Comparison of ENCODE assay signal across 2 cellular contexts in genomic region chr13:112968380-112968909, GRCh38.
TF ChIP-seq lines count a peak whose summit lies in the region.

No MANE protein-coding gene starts in this region.

TF ChIP-seq in HEK293, 187 proteins besides CTCF, POLR2A, EP300 and RAD21 (continued from another document):
- TF ChIP-seq, protein P1, sequence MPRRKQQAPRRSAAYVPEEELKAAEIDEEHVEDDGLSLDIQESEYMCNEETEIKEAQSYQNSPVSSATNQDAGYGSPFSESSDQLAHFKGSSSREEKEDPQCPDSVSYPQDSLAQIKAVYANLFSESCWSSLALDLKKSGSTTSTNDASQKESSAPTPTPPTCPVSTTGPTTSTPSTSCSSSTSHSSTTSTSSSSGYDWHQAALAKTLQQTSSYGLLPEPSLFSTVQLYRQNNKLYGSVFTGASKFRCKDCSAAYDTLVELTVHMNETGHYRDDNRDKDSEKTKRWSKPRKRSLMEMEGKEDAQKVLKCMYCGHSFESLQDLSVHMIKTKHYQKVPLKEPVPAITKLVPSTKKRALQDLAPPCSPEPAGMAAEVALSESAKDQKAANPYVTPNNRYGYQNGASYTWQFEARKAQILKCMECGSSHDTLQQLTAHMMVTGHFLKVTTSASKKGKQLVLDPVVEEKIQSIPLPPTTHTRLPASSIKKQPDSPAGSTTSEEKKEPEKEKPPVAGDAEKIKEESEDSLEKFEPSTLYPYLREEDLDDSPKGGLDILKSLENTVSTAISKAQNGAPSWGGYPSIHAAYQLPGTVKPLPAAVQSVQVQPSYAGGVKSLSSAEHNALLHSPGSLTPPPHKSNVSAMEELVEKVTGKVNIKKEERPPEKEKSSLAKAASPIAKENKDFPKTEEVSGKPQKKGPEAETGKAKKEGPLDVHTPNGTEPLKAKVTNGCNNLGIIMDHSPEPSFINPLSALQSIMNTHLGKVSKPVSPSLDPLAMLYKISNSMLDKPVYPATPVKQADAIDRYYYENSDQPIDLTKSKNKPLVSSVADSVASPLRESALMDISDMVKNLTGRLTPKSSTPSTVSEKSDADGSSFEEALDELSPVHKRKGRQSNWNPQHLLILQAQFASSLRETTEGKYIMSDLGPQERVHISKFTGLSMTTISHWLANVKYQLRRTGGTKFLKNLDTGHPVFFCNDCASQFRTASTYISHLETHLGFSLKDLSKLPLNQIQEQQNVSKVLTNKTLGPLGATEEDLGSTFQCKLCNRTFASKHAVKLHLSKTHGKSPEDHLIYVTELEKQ (tag by site-specific recombination; IDR thresholded peaks at IDR 0.05; ENCODE audit: borderline replicate concordance), result no peak
- no peak for TF ChIP-seq GFI1B (tag by site-specific recombination; IDR thresholded peaks at IDR 0.05)
- TF ChIP-seq HIC1 (tag by site-specific recombination; IDR thresholded peaks at IDR 0.05), result peak; percentile 63; the same call in 1 of the 2 replicates
- no peak for TF ChIP-seq BCL6B (tag by site-specific recombination; IDR thresholded peaks at IDR 0.05)
- no peak for TF ChIP-seq OVOL3 (tag by site-specific recombination; IDR thresholded peaks at IDR 0.05)
- peak; percentile 13; the same call in 1 of the 2 replicates for TF ChIP-seq KLF9 (tag by site-specific recombination; IDR thresholded peaks at IDR 0.05; ENCODE audit: low read depth)
- TF ChIP-seq REST (tag by site-specific recombination; IDR thresholded peaks at IDR 0.05), result no peak
- 0 out of 2 replicates have a peak, but pooled peaks have one; percentile 20 for TF ChIP-seq ZBTB20 (tag by site-specific recombination; IDR thresholded peaks at IDR 0.05)
- TF ChIP-seq ZBTB17 (tag by site-specific recombination; IDR thresholded peaks at IDR 0.05), result peak; percentile 50; the same call in 1 of the 2 replicates
- no peak for TF ChIP-seq ZNF558 (tag by site-specific recombination; IDR thresholded peaks at IDR 0.05)
- peak; percentile 51 for TF ChIP-seq SCRT2 (tag by site-specific recombination; IDR thresholded peaks at IDR 0.05)
- TF ChIP-seq, protein P2, sequence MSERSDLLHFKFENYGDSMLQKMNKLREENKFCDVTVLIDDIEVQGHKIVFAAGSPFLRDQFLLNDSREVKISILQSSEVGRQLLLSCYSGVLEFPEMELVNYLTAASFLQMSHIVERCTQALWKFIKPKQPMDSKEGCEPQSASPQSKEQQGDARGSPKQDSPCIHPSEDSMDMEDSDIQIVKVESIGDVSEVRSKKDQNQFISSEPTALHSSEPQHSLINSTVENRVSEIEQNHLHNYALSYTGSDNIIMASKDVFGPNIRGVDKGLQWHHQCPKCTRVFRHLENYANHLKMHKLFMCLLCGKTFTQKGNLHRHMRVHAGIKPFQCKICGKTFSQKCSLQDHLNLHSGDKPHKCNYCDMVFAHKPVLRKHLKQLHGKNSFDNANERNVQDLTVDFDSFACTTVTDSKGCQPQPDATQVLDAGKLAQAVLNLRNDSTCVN (tag by site-specific recombination; optimal IDR thresholded peaks at IDR 0.05), result peak; percentile 61
- TF ChIP-seq ZNF423 (tag by site-specific recombination; IDR thresholded peaks at IDR 0.05), result peak; percentile 29; the same call in 1 of the 2 replicates

TF ChIP-seq in HepG2, 621 proteins besides CTCF, POLR2A, EP300 and RAD21 (continued from another document and continues in another):
- TF ChIP-seq, protein P3, sequence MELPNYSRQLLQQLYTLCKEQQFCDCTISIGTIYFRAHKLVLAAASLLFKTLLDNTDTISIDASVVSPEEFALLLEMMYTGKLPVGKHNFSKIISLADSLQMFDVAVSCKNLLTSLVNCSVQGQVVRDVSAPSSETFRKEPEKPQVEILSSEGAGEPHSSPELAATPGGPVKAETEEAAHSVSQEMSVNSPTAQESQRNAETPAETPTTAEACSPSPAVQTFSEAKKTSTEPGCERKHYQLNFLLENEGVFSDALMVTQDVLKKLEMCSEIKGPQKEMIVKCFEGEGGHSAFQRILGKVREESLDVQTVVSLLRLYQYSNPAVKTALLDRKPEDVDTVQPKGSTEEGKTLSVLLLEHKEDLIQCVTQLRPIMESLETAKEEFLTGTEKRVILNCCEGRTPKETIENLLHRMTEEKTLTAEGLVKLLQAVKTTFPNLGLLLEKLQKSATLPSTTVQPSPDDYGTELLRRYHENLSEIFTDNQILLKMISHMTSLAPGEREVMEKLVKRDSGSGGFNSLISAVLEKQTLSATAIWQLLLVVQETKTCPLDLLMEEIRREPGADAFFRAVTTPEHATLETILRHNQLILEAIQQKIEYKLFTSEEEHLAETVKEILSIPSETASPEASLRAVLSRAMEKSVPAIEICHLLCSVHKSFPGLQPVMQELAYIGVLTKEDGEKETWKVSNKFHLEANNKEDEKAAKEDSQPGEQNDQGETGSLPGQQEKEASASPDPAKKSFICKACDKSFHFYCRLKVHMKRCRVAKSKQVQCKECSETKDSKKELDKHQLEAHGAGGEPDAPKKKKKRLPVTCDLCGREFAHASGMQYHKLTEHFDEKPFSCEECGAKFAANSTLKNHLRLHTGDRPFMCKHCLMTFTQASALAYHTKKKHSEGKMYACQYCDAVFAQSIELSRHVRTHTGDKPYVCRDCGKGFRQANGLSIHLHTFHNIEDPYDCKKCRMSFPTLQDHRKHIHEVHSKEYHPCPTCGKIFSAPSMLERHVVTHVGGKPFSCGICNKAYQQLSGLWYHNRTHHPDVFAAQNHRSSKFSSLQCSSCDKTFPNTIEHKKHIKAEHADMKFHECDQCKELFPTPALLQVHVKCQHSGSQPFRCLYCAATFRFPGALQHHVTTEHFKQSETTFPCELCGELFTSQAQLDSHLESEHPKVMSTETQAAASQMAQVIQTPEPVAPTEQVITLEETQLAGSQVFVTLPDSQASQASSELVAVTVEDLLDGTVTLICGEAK (IDR thresholded peaks at IDR 0.05), result no peak
- TF ChIP-seq, protein P3 (CRISPR knock-in tag; IDR thresholded peaks at IDR 0.05), result peak; percentile 61; the same call in 1 of the 2 replicates
- TF ChIP-seq, protein P4, sequence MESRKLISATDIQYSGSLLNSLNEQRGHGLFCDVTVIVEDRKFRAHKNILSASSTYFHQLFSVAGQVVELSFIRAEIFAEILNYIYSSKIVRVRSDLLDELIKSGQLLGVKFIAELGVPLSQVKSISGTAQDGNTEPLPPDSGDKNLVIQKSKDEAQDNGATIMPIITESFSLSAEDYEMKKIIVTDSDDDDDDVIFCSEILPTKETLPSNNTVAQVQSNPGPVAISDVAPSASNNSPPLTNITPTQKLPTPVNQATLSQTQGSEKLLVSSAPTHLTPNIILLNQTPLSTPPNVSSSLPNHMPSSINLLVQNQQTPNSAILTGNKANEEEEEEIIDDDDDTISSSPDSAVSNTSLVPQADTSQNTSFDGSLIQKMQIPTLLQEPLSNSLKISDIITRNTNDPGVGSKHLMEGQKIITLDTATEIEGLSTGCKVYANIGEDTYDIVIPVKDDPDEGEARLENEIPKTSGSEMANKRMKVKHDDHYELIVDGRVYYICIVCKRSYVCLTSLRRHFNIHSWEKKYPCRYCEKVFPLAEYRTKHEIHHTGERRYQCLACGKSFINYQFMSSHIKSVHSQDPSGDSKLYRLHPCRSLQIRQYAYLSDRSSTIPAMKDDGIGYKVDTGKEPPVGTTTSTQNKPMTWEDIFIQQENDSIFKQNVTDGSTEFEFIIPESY (CRISPR knock-in tag; IDR thresholded peaks at IDR 0.05), result peak; percentile 65
- TF ChIP-seq ZNF839 (CRISPR knock-in tag; IDR thresholded peaks at IDR 0.05; ENCODE audit: borderline replicate concordance) (0 out of 2 replicates have a peak, but pooled peaks have one; percentile 14), ZNF431 (CRISPR knock-in tag; IDR thresholded peaks at IDR 0.05; ENCODE audit: borderline replicate concordance, low read depth) (0 out of 2 replicates have a peak, but pooled peaks have one; percentile 40), EED (CRISPR knock-in tag; IDR thresholded peaks at IDR 0.05) (no peak), ZBTB14 (CRISPR knock-in tag; IDR thresholded peaks at IDR 0.05) (peak; percentile 30; the same call in 1 of the 2 replicates), ISL2 (CRISPR knock-in tag; IDR thresholded peaks at IDR 0.05) (no peak), ZFP91 (CRISPR knock-in tag; IDR thresholded peaks at IDR 0.05; ENCODE audit: borderline replicate concordance) (peak; percentile 56; the same call in 1 of the 2 replicates), CSRNP2 (CRISPR knock-in tag; conservative IDR thresholded peaks at IDR 0.05; ENCODE audit: low read depth) (no peak), ZBTB37 (CRISPR knock-in tag; IDR thresholded peaks at IDR 0.05) (no peak), NFE2L2 (IDR thresholded peaks at IDR 0.05; ENCODE audit: low read length) (no peak), ZNF761 (CRISPR knock-in tag; conservative IDR thresholded peaks at IDR 0.05) (no peak; the same call in 1 of the 2 replicates), ZNF768 (CRISPR knock-in tag; IDR thresholded peaks at IDR 0.05) (peak; percentile 32; the same call in 1 of the 2 replicates), HNRNPLL (IDR thresholded peaks at IDR 0.05; ENCODE audit: low read depth, low read length, poor library complexity, severe bottlenecking) (peak; percentile 11), GLI4 (CRISPR knock-in tag; IDR thresholded peaks at IDR 0.05; ENCODE audit: borderline replicate concordance) (no peak), HDAC1 (CRISPR knock-in tag; IDR thresholded peaks at IDR 0.05) (no peak), ZNF256 (CRISPR knock-in tag; conservative IDR thresholded peaks at IDR 0.05) (no peak), ZNF251 (CRISPR knock-in tag; IDR thresholded peaks at IDR 0.05) (no peak), MED8 (CRISPR knock-in tag; IDR thresholded peaks at IDR 0.05; ENCODE audit: insufficient replicate concordance) (peak; percentile 22), ZBTB42 (CRISPR knock-in tag; IDR thresholded peaks at IDR 0.05) (no peak), SP4 (CRISPR knock-in tag; IDR thresholded peaks at IDR 0.05) (0 out of 2 replicates have a peak, but pooled peaks have one; percentile 4), SALL1 (CRISPR knock-in tag; IDR thresholded peaks at IDR 0.05) (0 out of 2 replicates have a peak, but pooled peaks have one; percentile 7)
